Comparison of ENCODE assay signal across 8 cellular contexts in the genomic region with DNA sequence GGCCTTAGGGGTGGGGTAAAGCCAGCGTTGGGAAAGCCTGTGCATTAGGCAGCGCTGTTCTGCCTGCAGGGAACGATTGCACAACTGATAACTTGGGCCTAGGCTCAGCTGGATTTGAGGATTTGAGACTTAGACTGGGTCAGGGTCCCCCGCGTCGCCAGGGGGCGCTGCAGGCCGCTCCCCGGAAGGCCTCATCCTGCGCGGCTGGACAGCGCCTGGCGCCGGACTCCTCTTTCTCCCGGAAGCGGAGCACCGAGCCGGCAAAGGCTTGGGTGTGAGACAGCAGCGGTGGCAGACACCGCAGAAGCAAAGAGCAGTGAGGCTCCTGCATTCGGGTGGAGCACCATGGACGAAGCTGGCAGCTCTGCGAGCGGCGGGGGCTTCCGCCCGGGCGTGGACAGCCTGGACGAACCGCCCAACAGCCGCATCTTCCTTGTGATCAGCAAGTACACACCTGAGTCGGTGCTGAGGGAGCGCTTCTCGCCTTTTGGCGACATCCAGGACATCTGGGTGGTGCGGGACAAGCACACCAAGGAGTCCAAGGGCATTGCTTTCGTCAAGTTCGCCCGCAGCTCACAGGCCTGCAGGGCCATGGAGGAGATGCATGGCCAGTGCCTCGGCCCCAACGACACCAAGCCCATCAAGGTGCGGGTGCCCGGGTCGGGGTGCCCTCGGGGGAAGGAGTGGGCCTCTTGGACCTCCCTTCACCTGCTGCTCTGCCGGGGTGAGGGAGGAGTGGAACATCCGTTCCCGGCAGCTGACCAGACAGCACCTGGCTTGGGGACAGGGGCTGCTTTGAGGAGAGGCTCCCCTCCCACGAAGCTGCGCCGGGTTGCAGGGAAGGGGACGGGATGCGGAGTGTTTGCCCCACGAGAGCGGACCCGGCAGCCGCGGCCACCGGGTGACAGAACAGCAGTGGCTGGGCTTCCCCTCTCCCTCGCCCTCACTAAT. TPM values are rescaled to one million over a fixed set of nuclear protein-coding genes. Genes with fewer than 3 reads are reported as not detected.
DNase-seq lines count a peak whose midpoint lies in the region; ATAC-seq and TF ChIP-seq lines count a peak whose summit lies in the region.

A gene with protein sequence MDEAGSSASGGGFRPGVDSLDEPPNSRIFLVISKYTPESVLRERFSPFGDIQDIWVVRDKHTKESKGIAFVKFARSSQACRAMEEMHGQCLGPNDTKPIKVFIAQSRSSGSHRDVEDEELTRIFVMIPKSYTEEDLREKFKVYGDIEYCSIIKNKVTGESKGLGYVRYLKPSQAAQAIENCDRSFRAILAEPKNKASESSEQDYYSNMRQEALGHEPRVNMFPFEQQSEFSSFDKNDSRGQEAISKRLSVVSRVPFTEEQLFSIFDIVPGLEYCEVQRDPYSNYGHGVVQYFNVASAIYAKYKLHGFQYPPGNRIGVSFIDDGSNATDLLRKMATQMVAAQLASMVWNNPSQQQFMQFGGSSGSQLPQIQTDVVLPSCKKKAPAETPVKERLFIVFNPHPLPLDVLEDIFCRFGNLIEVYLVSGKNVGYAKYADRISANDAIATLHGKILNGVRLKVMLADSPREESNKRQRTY (plus strand): TSS at position 236 of the 951 bp plus-strand sequence. CDS start 110 bp downstream, at position 346.

- intact Hi-C loops in right lobe of liver (cut with DNase I), result no loop called here

- peaks cover 30 to 45% (median 37%) of the 10 kb centered on the region in 4 donors for H3K4me1 Mint-ChIP-seq in CD4-positive, CD25-positive, alpha-beta regulatory T cell

- H3K9me3 ChIP-seq in CD4-positive, CD25-positive, alpha-beta regulatory T cell (ENCODE audit: control insufficient read depth in 2 of 2, low read length in 2 of 2), result no peaks in the 10 kb centered on the region
- no peaks in the 10 kb centered on the region for H3K9me3 ChIP-seq in right lobe of liver

- WGBS in right lobe of liver (ENCODE audit: insufficient coverage, low coverage, low lambda C conversion rate, missing lambda C conversion rate), result 0% methylated on average over 5 of the region's 60 CpGs

- H3K9me3 Mint-ChIP-seq in CD4-positive, CD25-positive, alpha-beta regulatory T cell, result peaks cover 0 to 1% (median 0%) of the 10 kb centered on the region in 7 donors

- no peaks in the 10 kb centered on the region for H3K27me3 ChIP-seq in CD4-positive, CD25-positive, alpha-beta regulatory T cell (ENCODE audit: control insufficient read depth, insufficient read depth, low read length)
- H3K27me3 ChIP-seq in right lobe of liver, result no peaks in the 10 kb centered on the region

- peak within 1 kb of the TSS; percentile 87 for H3K4me3 ChIP-seq in CD4-positive, CD25-positive, alpha-beta regulatory T cell (ENCODE audit: low read depth, low read length)
- peak within 1 kb of the TSS; percentile 73 to 91 (median 83) for H3K4me3 ChIP-seq in right lobe of liver

- peak; percentile 70 to 92 (median 79) for DNase-seq in CD4-positive, CD25-positive, alpha-beta regulatory T cell
- DNase-seq in NCI-H69 (lab: John Stamatoyannopoulos, UW) (peak; percentile 94), dermis microvascular lymphatic vessel endothelial cell (ENCODE audit: low read depth in 2 of 2) (peak; percentile 70 to 87), right lobe of liver (peak; percentile 93 to 94 (median 94))
- DNase-seq in activated CD4-positive, alpha-beta T cell treated with anti-CD3 and anti-CD28 coated beads, Interleukin-2, amount 50 U/mL, for 24 hours (ENCODE audit: low read depth in 1 of 2, low spot score in 1 of 2), result peak; percentile 68 to 76
- DNase-seq in stimulated activated CD4-positive, alpha-beta T cell treated with anti-CD3 and anti-CD28 coated beads, Interleukin-4, amount 100 ng/mL, for 4 hours, result peak; percentile 78 to 88

- H3K36me3 Mint-ChIP-seq in CD4-positive, CD25-positive, alpha-beta regulatory T cell, result peaks cover 9% of the 10 kb centered on the region

- H3K36me3 ChIP-seq in CD4-positive, CD25-positive, alpha-beta regulatory T cell (ENCODE audit: control insufficient read depth, insufficient read depth, low read length), result peaks cover 5% of the 10 kb centered on the region
- peaks cover 0 to 8% (median 0%) of the 10 kb centered on the region in 4 donors for H3K36me3 ChIP-seq in right lobe of liver

- H3K4me1 ChIP-seq in CD4-positive, CD25-positive, alpha-beta regulatory T cell (ENCODE audit: control insufficient read depth, insufficient read depth, low read length, poor library complexity, severe bottlenecking), result peaks cover 18% of the 10 kb centered on the region
- peaks cover 0 to 7% (median 2%) of the 10 kb centered on the region in 4 donors for H3K4me1 ChIP-seq in right lobe of liver

- ATAC-seq in CD4-positive, CD25-positive, alpha-beta regulatory T cell (ENCODE audit: low read depth in 2 of 2), result peak; percentile 92 to 96
- peak; percentile 85 for ATAC-seq in GM19351 (IDR thresholded peaks at IDR 0.05; ENCODE audit: unreplicated experiment)
- peak; percentile 92 for ATAC-seq in HG03521 (IDR thresholded peaks at IDR 0.05; ENCODE audit: unreplicated experiment)
- ATAC-seq in right lobe of liver, result peak; percentile 98 to 99 (median 99)

- peak within 1 kb of the TSS; percentile 92 to 98 (median 96) for H3K4me3 Mint-ChIP-seq in CD4-positive, CD25-positive, alpha-beta regulatory T cell

- TF ChIP-seq CTCF in right lobe of liver (IDR thresholded peaks at IDR 0.05), result peak; percentile 98 to 99 (median 99)

- peak within 1 kb of the TSS; percentile 87 to 97 (median 94) for H3K27ac Mint-ChIP-seq in CD4-positive, CD25-positive, alpha-beta regulatory T cell

- H3K27ac ChIP-seq in CD4-positive, CD25-positive, alpha-beta regulatory T cell (ENCODE audit: insufficient read depth, low read length, poor library complexity, severe bottlenecking), result peak within 1 kb of the TSS; percentile 73
- H3K27ac ChIP-seq in right lobe of liver, result peak within 1 kb of the TSS; percentile 49 to 71 (median 53)

- TF ChIP-seq POLR2A in right lobe of liver (IDR thresholded peaks at IDR 0.05), result peak; percentile 80

- peaks cover 7% of the 10 kb centered on the region for H3K27me3 Mint-ChIP-seq in CD4-positive, CD25-positive, alpha-beta regulatory T cell

RNA-seq across cellular contexts. Expression of the gene that starts here (rescaled TPM):
- 8.6 TPM for total RNA-seq in CD4-positive, CD25-positive, alpha-beta regulatory T cell
- polyA plus RNA-seq in CD4-positive, CD25-positive, alpha-beta regulatory T cell, result 10 to 100 TPM; 10.3 to 15.4 (median 11.2) TPM
- total RNA-seq in dermis microvascular lymphatic vessel endothelial cell, result 16.4 and 17.8 TPM in 2 replicates
- 1 to 10 TPM; 5.1 to 7.4 (median 5.6) TPM for total RNA-seq in right lobe of liver

Comparison
In these comparisons a context has a peak if more than half of its experiments do, and no peak if none do; other contexts are left out.
1. Peak in every context shown above with its lines: DNase-seq, ATAC-seq, H3K4me3 ChIP-seq and H3K27ac ChIP-seq.